In the genomic region with DNA sequence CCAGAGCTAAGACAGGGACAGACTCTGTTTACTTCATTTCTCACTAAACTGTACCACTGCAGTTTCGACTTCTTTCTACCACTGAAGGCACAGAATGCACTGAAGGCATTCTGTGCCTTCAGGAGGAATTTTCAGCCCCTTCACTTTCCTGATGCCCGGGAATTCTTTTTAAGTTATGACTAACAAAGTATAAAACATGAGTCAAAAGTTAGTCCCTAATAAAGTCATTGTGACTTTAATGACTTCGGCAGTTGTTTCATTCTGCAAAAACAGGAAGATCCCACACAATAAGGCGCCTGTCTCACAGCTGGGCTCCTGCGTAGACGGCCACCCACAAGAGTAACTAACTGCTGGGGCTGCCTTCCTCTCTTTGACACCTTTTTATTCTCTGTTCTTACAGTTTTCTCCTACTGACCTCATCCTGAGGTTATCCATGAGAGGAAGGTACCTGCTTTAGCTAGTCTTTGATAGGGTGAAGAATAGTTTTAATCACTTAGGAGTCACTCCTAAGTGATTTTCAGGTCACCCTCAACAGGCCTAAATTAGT, we compare ENCODE assay signal across 8 cellular contexts.
DNase-seq lines count a peak whose midpoint lies in the region; ATAC-seq and TF ChIP-seq lines count a peak whose summit lies in the region.

No MANE protein-coding gene starts in this region.

- H3K27me3 ChIP-seq in CD8-positive, alpha-beta T cell (ENCODE audit: insufficient read depth, low read length), result no peaks in the 10 kb centered on the region
- no peaks in the 10 kb centered on the region for H3K27me3 ChIP-seq in right atrium auricular region

- H3K4me3 ChIP-seq in CD8-positive, alpha-beta T cell (ENCODE audit: low read depth, low read length), result peak overlapping the region; percentile 16
- no peak overlapping the region for H3K4me3 ChIP-seq in right atrium auricular region

- no peaks in the 10 kb centered on the region for H3K9me3 Mint-ChIP-seq in CD8-positive, alpha-beta T cell
- H3K9me3 Mint-ChIP-seq in activated CD4-positive, alpha-beta memory T cell treated with anti-CD3 and anti-CD28 coated beads, Interleukin-2, amount 10 ng/mL, durations not matched to agents 7 days and 5 days, result no peaks in the 10 kb centered on the region

- H3K36me3 ChIP-seq in CD8-positive, alpha-beta T cell (ENCODE audit: insufficient read depth, low read length), result no peaks in the 10 kb centered on the region
- no peaks in the 10 kb centered on the region for H3K36me3 ChIP-seq in right atrium auricular region

- no peak for TF ChIP-seq CTCF in CD8-positive, alpha-beta T cell (IDR thresholded peaks at IDR 0.05)
- no peak for TF ChIP-seq CTCF in right atrium auricular region (IDR thresholded peaks at IDR 0.05)

- POLR2A ChIA-PET in CD8-positive, alpha-beta T cell (lab: Charles Lee), result interaction anchor here (1.1 to 3.9 kb wide), 6 partner anchors 12 to 95 kb away, joined by 3 to 20 read pairs (median 9); no protein-coding TSS in a partner anchor
- POLR2A ChIA-PET in activated CD4-positive, alpha-beta memory T cell treated with anti-CD3 and anti-CD28 coated beads, Interleukin-2, amount 10 ng/mL, durations not matched to agents 7 days and 5 days (lab: Charles Lee), result interaction anchor here (0.5 to 13.6 kb wide), 19 partner anchors 7 to 580 kb away, joined by 3 to 255 read pairs (median 7); no protein-coding TSS in a partner anchor

- ATAC-seq in CD8-positive, alpha-beta T cell, result peak; percentile 80
- peak; percentile 70 for ATAC-seq in GM21447 (IDR thresholded peaks at IDR 0.05; ENCODE audit: unreplicated experiment)
- peak; percentile 34 for ATAC-seq in HG03575 (IDR thresholded peaks at IDR 0.05; ENCODE audit: extremely low read depth, insufficient number of reproducible peaks, low FRiP score, unreplicated experiment)

- CTCF ChIA-PET in CD8-positive, alpha-beta T cell (lab: Charles Lee), result interaction anchor here (0.6 to 1.9 kb wide), 8 partner anchors 11 to 96 kb away, joined by 3 to 17 read pairs (median 3); no protein-coding TSS in a partner anchor
- CTCF ChIA-PET in activated CD4-positive, alpha-beta memory T cell treated with anti-CD3 and anti-CD28 coated beads, Interleukin-2, amount 10 ng/mL, durations not matched to agents 7 days and 5 days (lab: Charles Lee), result interaction anchor here (1.0 to 3.6 kb wide), 13 partner anchors 8 to 101 kb away, joined by 3 to 19 read pairs (median 6); no protein-coding TSS in a partner anchor

- H3K27ac Mint-ChIP-seq in CD8-positive, alpha-beta T cell, result peak overlapping the region; percentile 95
- H3K27ac Mint-ChIP-seq in activated CD4-positive, alpha-beta memory T cell treated with anti-CD3 and anti-CD28 coated beads, Interleukin-2, amount 10 ng/mL, durations not matched to agents 7 days and 5 days, result peak overlapping the region; percentile 80

- H3K27ac ChIP-seq in CD8-positive, alpha-beta T cell (ENCODE audit: low read depth, low read length), result peak overlapping the region; percentile 33
- peak overlapping the region; percentile 68 to 69 for H3K27ac ChIP-seq in right atrium auricular region

- peak in 5 of 7 experiments; percentile 30 to 79 (median 53) for DNase-seq in CD8-positive, alpha-beta T cell
- DNase-seq in activated CD4-positive, alpha-beta memory T cell treated with anti-CD3 and anti-CD28 coated beads, Interleukin-2, amount 10 ng/mL, durations not matched to agents 7 days and 5 days, result peak; percentile 55
- DNase-seq in right atrium auricular region (ENCODE audit: low spot score) (no peak), NCI-H1930 (lab: John Stamatoyannopoulos, UW) (no peak)
- peak; percentile 62 for DNase-seq in stimulated activated CD8-positive, alpha-beta memory T cell treated with anti-CD3 and anti-CD28 coated beads, Interleukin-4, amount 100 ng/mL, for 48 hours
- no peak for DNase-seq in effector CD8-positive, alpha-beta T cell (lab: John Stamatoyannopoulos, UW)

- H3K27me3 Mint-ChIP-seq in CD8-positive, alpha-beta T cell (ENCODE audit: low read depth), result no peaks in the 10 kb centered on the region
- H3K27me3 Mint-ChIP-seq in activated CD4-positive, alpha-beta memory T cell treated with anti-CD3 and anti-CD28 coated beads, Interleukin-2, amount 10 ng/mL, durations not matched to agents 7 days and 5 days, result no peaks in the 10 kb centered on the region

- no peaks in the 10 kb centered on the region for H3K9me3 ChIP-seq in CD8-positive, alpha-beta T cell (ENCODE audit: low read length)
- H3K9me3 ChIP-seq in right atrium auricular region, result no peaks in the 10 kb centered on the region

- H3K36me3 Mint-ChIP-seq in CD8-positive, alpha-beta T cell, result peaks cover 26% of the 10 kb centered on the region
- H3K36me3 Mint-ChIP-seq in activated CD4-positive, alpha-beta memory T cell treated with anti-CD3 and anti-CD28 coated beads, Interleukin-2, amount 10 ng/mL, durations not matched to agents 7 days and 5 days (ENCODE audit: low read depth), result peaks cover 52% of the 10 kb centered on the region

- intact Hi-C loops in CD8-positive, alpha-beta T cell (cut with DNase I, micrococcal nuclease), result loop anchor here (1.0 to 5.0 kb wide), 4 partner anchors 10 to 68 kb away; no protein-coding TSS in a partner anchor

- peaks cover 81% of the 10 kb centered on the region for H3K4me1 ChIP-seq in CD8-positive, alpha-beta T cell (ENCODE audit: insufficient read depth, low read length)
- peaks cover 0 to 74% of the 10 kb centered on the region in 2 donors for H3K4me1 ChIP-seq in right atrium auricular region

- H3K4me3 Mint-ChIP-seq in CD8-positive, alpha-beta T cell, result peak overlapping the region; percentile 72
- peak overlapping the region; percentile 66 for H3K4me3 Mint-ChIP-seq in activated CD4-positive, alpha-beta memory T cell treated with anti-CD3 and anti-CD28 coated beads, Interleukin-2, amount 10 ng/mL, durations not matched to agents 7 days and 5 days

- peaks cover 96% of the 10 kb centered on the region for H3K4me1 Mint-ChIP-seq in CD8-positive, alpha-beta T cell (ENCODE audit: low read depth)
- peaks cover 94% of the 10 kb centered on the region for H3K4me1 Mint-ChIP-seq in activated CD4-positive, alpha-beta memory T cell treated with anti-CD3 and anti-CD28 coated beads, Interleukin-2, amount 10 ng/mL, durations not matched to agents 7 days and 5 days

Comparison
In these comparisons a context has a peak if more than half of its experiments do, and no peak if none do; other contexts are left out.
1. DNase-seq: peak in CD8-positive, alpha-beta T cell (5 of 7), activated CD4-positive, alpha-beta memory T cell treated with anti-CD3 and anti-CD28 coated beads, Interleukin-2, amount 10 ng/mL, durations not matched to agents 7 days and 5 days (single experiment) and stimulated activated CD8-positive, alpha-beta memory T cell treated with anti-CD3 and anti-CD28 coated beads, Interleukin-4, amount 100 ng/mL, for 48 hours (single experiment); none in right atrium auricular region (single experiment), NCI-H1930 (0 of 2) and effector CD8-positive, alpha-beta T cell (single experiment).
2. Peak in every context shown above with its lines, with median percentiles within 50 percentile points of each other: ATAC-seq.